ENCODE assay signal across 8 cellular contexts in the genomic region with DNA sequence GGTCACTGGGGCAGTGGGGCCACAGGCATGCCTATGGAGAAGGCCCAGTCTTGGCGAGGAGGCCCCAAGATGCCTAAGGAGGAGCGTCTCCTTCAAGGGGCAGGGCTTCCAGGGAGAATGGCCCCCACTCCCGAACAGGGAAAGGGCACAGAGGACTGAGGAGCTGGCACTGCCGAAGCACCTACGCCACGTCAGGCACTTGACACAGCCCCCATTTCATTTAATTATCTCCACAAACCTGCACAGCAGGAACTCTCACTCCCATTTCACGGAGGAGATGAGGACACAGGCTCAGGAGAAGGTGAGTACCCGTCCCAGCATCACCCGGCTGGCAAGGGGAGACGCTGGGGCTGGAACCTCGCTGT. TPM values are rescaled to one million over a fixed set of nuclear protein-coding genes. Genes with fewer than 3 reads are reported as not detected.
DNase-seq lines count a peak whose midpoint lies in the region; TF ChIP-seq lines count a peak whose summit lies in the region.

No MANE protein-coding gene starts in this region.

- no peak for TF ChIP-seq CTCF in ascending aorta (IDR thresholded peaks at IDR 0.05)
- no peak for TF ChIP-seq CTCF in lower leg skin (IDR thresholded peaks at IDR 0.05)
- no peak for TF ChIP-seq CTCF in transverse colon (IDR thresholded peaks at IDR 0.05)

- H3K27me3 ChIP-seq in ascending aorta (no peaks in the 10 kb centered on the region), transverse colon (peaks cover 33% of the 10 kb centered on the region)

- H3K4me3 ChIP-seq in ascending aorta (peak overlapping the region; percentile 57 to 68), lower leg skin (ENCODE audit: low read depth, poor library complexity, severe bottlenecking) (peak overlapping the region; percentile 32), transverse colon (peak overlapping the region in 3 of 4 donors; percentile 42 to 77 (median 63))

- peaks cover 15% of the 10 kb centered on the region for H3K4me1 Mint-ChIP-seq in activated naive CD4-positive, alpha-beta T cell treated with anti-CD3 and anti-CD28 coated beads, Interleukin-2, amount 50 U/mL, for 24 hours

- H3K27ac ChIP-seq in ascending aorta = no peak overlapping the region
- H3K27ac ChIP-seq in transverse colon = peak overlapping the region in 1 of 4 donors; percentile 43

- H3K27ac Mint-ChIP-seq in activated naive CD4-positive, alpha-beta T cell treated with anti-CD3 and anti-CD28 coated beads, Interleukin-2, amount 50 U/mL, for 24 hours = no peak overlapping the region

- TF ChIP-seq POLR2A in lower leg skin (IDR thresholded peaks at IDR 0.05) = no peak
- no peak for TF ChIP-seq POLR2A in transverse colon (IDR thresholded peaks at IDR 0.05)

- in situ Hi-C loops in transverse colon (cut with MboI; ENCODE audit: low pct_ligation_motif_present in 1 of 4, low pct_unique_long_range_greater_than_20kb in 1 of 4, low sequenced_read_pairs in 3 of 4) = no loop called here
- in situ Hi-C loops in ACHN (cut with HindIII; ENCODE audit: low pct_ligation_motif_present, low pct_unique_long_range_greater_than_20kb, low sequenced_read_pairs) = no loop called here

- H3K9me3 ChIP-seq in ascending aorta (no peaks in the 10 kb centered on the region), transverse colon (no peaks in the 10 kb centered on the region)

- H3K9me3 Mint-ChIP-seq in activated naive CD4-positive, alpha-beta T cell treated with anti-CD3 and anti-CD28 coated beads, Interleukin-2, amount 50 U/mL, for 24 hours = no peaks in the 10 kb centered on the region

- 37 to 38% methylated on average over 11 of the region's 11 CpGs for WGBS in lower leg skin, 2 donors
- 37% methylated on average over 11 of the region's 11 CpGs; no CpG with 5 or more reads in 1 of the 2 donors for WGBS in transverse colon (ENCODE audit: low coverage in 1 of 2), 2 donors

- H3K4me1 ChIP-seq in ascending aorta (peaks cover 9 to 31% of the 10 kb centered on the region in 2 donors), transverse colon (peaks cover 8 to 18% (median 17%) of the 10 kb centered on the region in 4 donors)

- H3K4me3 Mint-ChIP-seq in activated naive CD4-positive, alpha-beta T cell treated with anti-CD3 and anti-CD28 coated beads, Interleukin-2, amount 50 U/mL, for 24 hours = peak overlapping the region; percentile 59

- no peak for TF ChIP-seq EP300 in transverse colon (IDR thresholded peaks at IDR 0.05; ENCODE audit: low read depth)

- H3K36me3 Mint-ChIP-seq in activated naive CD4-positive, alpha-beta T cell treated with anti-CD3 and anti-CD28 coated beads, Interleukin-2, amount 50 U/mL, for 24 hours = no peaks in the 10 kb centered on the region

- peaks cover 3% of the 10 kb centered on the region for H3K27me3 Mint-ChIP-seq in activated naive CD4-positive, alpha-beta T cell treated with anti-CD3 and anti-CD28 coated beads, Interleukin-2, amount 50 U/mL, for 24 hours

- DNase-seq in activated naive CD4-positive, alpha-beta T cell (lab: John Stamatoyannopoulos, UW) = no peak
- no peak for DNase-seq in ascending aorta (ENCODE audit: low spot score in 2 of 2)
- DNase-seq in lower leg skin (ENCODE audit: low spot score in 2 of 2) = no peak
- no peak for DNase-seq in transverse colon
- no peak for DNase-seq in ACHN
- no peak for DNase-seq in effector CD8-positive, alpha-beta T cell (lab: John Stamatoyannopoulos, UW)
- DNase-seq in NCI-H1436 (lab: John Stamatoyannopoulos, UW) = no peak

- intact Hi-C loops in ascending aorta (cut with DNase I) = loop anchor here (5.0 kb wide), 1 partner anchor 51 kb away; the partner anchor contains the start of gene ETF1
- intact Hi-C loops in lower leg skin (cut with DNase I; ENCODE audit: low total_unique reads) = no loop called here
- intact Hi-C loops in transverse colon (cut with DNase I; ENCODE audit: low total_unique reads) = no loop called here

- no peaks in the 10 kb centered on the region for H3K36me3 ChIP-seq in ascending aorta
- H3K36me3 ChIP-seq in transverse colon = no peaks in the 10 kb centered on the region

RNA-seq across cellular contexts. Expression of gene EGR1, which starts 26.0 kb away (rescaled TPM):
- total RNA-seq in ascending aorta = 419 TPM
- total RNA-seq in lower leg skin = 100 to 1,000 TPM in 1 of 4 donors, 10 to 100 TPM in 3; 37.5 to 110 (median 47.8) TPM
- 10 to 100 TPM; 56.0 to 69.9 (median 65.0) TPM for total RNA-seq in transverse colon

RNA-seq across cellular contexts. Expression of gene ETF1, which starts 51.8 kb away (rescaled TPM):
- total RNA-seq in ascending aorta (28.2 TPM), lower leg skin (10 to 100 TPM; 64.2 to 92.2 (median 81.3) TPM), transverse colon (10 to 100 TPM; 39.8 to 66.6 (median 54.1) TPM)

RNA-seq across cellular contexts. Expression of gene REEP2, which starts 52.4 kb away (rescaled TPM):
- total RNA-seq in ascending aorta (3.5 TPM), lower leg skin (1 to 10 TPM in 3 of 4 donors, under 1 TPM in 1; 0.95 to 7.6 (median 1.8) TPM), transverse colon (1 to 10 TPM; 2.9 to 6.4 (median 4.8) TPM)
